ENCODE assay signal across 8 cellular contexts in the genomic region with DNA sequence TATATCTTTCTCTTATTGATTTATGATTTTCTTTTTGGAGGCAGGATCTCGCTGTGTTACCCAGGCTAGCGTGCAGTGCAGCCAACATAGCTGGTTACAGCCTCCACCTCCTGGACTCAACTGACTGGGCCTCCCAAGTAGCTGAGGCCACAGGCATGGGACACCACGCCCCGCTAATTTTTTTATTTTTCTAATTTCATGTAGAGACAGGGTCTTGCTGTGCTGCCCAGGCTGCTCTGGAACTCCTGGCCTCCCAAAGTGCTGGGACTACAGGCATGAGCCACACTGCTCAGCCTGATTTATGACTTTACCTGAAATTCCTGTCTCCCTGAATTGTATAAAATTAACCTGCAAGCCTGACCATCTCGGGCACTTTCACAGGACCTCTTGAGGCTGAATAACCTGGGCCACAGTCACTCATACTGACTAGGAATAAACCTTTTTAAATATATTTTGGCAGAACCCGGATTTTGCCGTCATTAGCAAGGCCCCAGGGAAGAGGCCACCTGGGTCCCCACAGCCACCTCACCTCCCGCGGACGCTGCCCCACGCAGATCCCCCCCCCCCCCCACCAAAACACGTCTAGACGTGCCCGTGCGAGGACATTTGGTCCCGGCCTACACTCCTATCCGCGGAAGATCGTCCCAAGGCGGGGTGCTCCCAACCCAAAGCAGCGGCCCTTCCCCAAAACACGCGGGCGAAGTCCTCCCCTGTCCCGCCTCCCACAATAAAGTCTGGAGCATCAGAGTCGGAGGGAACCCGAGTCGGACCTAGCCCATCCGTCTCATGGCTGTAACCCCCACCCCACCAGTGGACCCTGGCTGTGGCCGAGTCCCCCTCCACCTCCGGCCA. TPM values are rescaled to one million over a fixed set of nuclear protein-coding genes. Genes with fewer than 3 reads are reported as not detected.
DNase-seq lines count a peak whose midpoint lies in the region; ATAC-seq, FAIRE-seq and TF ChIP-seq lines count a peak whose summit lies in the region.

No MANE protein-coding gene starts in this region.

- intact Hi-C loops in pancreas (cut with DNase I), result no loop called here

- WGBS in pancreas, 2 donors, result 13 to 15% methylated on average over 29 to 31 of the region's 31 CpGs

- no peaks in the 10 kb centered on the region for H3K9me3 ChIP-seq in WERI-Rb-1 (ENCODE audit: severe bottlenecking)
- H3K9me3 ChIP-seq in pancreas, result no peaks in the 10 kb centered on the region

- no peak for DNase-seq in AG04449 (ENCODE audit: low read depth, low spot score)
- no peak for DNase-seq in WERI-Rb-1
- peak; percentile 24 for DNase-seq in germinal center (ENCODE audit: low spot score)
- no peak for DNase-seq in pancreas
- DNase-seq in NCI-H774 (lab: John Stamatoyannopoulos, UW), result no peak

- H3K27ac ChIP-seq in WERI-Rb-1 (peak overlapping the region; percentile 84), pancreas (peak overlapping the region; percentile 77 to 92 (median 85))

- H3K36me3 ChIP-seq in WERI-Rb-1, result peaks cover 8% of the 10 kb centered on the region
- H3K36me3 ChIP-seq in pancreas, result no peaks in the 10 kb centered on the region

- no peaks in the 10 kb centered on the region for H3K27me3 ChIP-seq in WERI-Rb-1 (ENCODE audit: insufficient read depth, low read depth, severe bottlenecking)
- no peaks in the 10 kb centered on the region for H3K27me3 ChIP-seq in pancreas

- peaks cover 0 to 4% (median 3%) of the 10 kb centered on the region in 3 donors for H3K4me1 ChIP-seq in pancreas

- POLR2A ChIA-PET in AG04449 (lab: Yijun Ruan, JAX), result no interaction called here

- no peak for TF ChIP-seq CTCF in AG04449 (IDR thresholded peaks at IDR 0.05; ENCODE audit: insufficient read depth, low read length, missing control alignments)
- TF ChIP-seq CTCF in WERI-Rb-1 (IDR thresholded peaks at IDR 0.05; ENCODE audit: low read depth, low read length), result no peak
- TF ChIP-seq CTCF in pancreas (IDR thresholded peaks at IDR 0.05), result no peak

- FAIRE-seq in pancreas (lab: Jason Lieb, UNC), result no peak

- CTCF ChIA-PET in AG04449 (lab: Yijun Ruan, JAX), result interaction anchor here (1.3 kb wide), 1 partner anchor 71 kb away, joined by 3 read pairs; no protein-coding TSS in a partner anchor

- ATAC-seq in GM19438 (IDR thresholded peaks at IDR 0.05; ENCODE audit: low read depth, unreplicated experiment) (peak; percentile 9), pancreas (peak; percentile 10 to 33 (median 22)), GM21529 (IDR thresholded peaks at IDR 0.05; ENCODE audit: unreplicated experiment) (no peak)
- no peak for ATAC-seq in activated CD4-positive, CD25-positive, alpha-beta regulatory T cell treated with anti-CD3 and anti-CD28 coated beads, Interleukin-2, amount 50 U/mL, for 24 hours

- H3K4me3 ChIP-seq in AG04449 (ENCODE audit: low read depth, low read length) (peak overlapping the region; percentile 95), WERI-Rb-1 (ENCODE audit: low read depth, low read length) (peak overlapping the region; percentile 88), pancreas (peak overlapping the region; percentile 80 to 93 (median 88))

RNA-seq across cellular contexts. Expression of gene ZNF337, which starts 0.9 kb away (rescaled TPM):
- 1 to 10 TPM; 4.4 to 8.7 (median 5.6) TPM for total RNA-seq in pancreas
- 10 to 100 TPM; 10.1 to 20.6 TPM for polyA plus RNA-seq in pancreas

Comparison
In these comparisons a context has a peak if more than half of its experiments do, and no peak if none do; other contexts are left out.
1. ATAC-seq: peak in GM19438 (single experiment) and pancreas (4 of 4); none in activated CD4-positive, CD25-positive, alpha-beta regulatory T cell treated with anti-CD3 and anti-CD28 coated beads, Interleukin-2, amount 50 U/mL, for 24 hours (0 of 2) and GM21529 (single experiment).
2. Peak in every context shown above with its lines, with median percentiles within 50 percentile points of each other: H3K4me3 ChIP-seq.